Comparison of ENCODE assay signal across 1 cellular context in the genomic region with DNA sequence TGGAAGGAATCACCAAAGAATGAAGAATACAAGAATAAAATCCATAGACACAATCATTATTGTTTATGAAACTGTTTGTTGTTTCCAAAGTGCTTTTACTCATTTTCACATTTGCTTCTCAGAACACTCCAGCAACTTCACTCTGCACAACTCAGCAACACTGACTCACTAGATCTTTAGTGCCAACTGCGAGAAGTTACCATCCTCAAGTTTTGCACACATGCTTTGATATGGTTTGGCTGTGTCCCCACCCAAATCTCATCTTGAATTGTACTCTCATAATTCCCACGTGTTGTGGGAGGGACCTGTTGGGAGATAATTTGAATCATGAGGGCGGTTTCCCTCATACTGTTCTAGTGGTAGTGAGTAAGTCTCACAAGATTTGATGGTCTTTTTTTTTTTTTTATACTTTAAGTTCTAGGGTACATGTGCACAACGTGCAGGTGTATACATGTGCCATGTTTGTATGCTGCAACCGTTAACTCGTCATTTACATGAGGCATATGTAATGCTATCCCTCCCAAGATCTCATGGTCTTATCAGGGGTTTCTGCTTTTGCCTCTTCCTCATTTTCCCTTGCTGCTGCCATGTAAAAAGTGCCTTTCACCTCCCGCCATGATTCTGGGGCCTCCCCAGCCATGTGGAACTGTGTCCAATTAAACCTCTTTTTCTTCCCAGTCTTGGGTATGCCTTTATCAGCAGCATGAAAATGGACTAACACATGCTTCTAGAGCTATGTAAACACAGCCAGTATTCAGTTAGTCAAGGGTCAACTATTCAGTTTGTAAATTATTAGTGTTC.
TF ChIP-seq lines count a peak whose summit lies in the region.

No MANE protein-coding gene starts in this region.

TF ChIP-seq in HepG2, 621 proteins besides CTCF, POLR2A, EP300 and RAD21 (continues in another document):
- TF ChIP-seq ZNF615 (CRISPR knock-in tag; IDR thresholded peaks at IDR 0.05; ENCODE audit: borderline replicate concordance), result no peak
- TF ChIP-seq ZFP62 (CRISPR knock-in tag; IDR thresholded peaks at IDR 0.05), result no peak
- no peak for TF ChIP-seq FOXA1 (IDR thresholded peaks at IDR 0.05)
- TF ChIP-seq FOXA1 (CRISPR knock-in tag; IDR thresholded peaks at IDR 0.05), result peak; percentile 79
- TF ChIP-seq ZNF644 (CRISPR knock-in tag; IDR thresholded peaks at IDR 0.05; ENCODE audit: low read depth), result peak; percentile 89
- TF ChIP-seq, protein P1, sequence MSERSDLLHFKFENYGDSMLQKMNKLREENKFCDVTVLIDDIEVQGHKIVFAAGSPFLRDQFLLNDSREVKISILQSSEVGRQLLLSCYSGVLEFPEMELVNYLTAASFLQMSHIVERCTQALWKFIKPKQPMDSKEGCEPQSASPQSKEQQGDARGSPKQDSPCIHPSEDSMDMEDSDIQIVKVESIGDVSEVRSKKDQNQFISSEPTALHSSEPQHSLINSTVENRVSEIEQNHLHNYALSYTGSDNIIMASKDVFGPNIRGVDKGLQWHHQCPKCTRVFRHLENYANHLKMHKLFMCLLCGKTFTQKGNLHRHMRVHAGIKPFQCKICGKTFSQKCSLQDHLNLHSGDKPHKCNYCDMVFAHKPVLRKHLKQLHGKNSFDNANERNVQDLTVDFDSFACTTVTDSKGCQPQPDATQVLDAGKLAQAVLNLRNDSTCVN (CRISPR knock-in tag; IDR thresholded peaks at IDR 0.05; ENCODE audit: borderline replicate concordance), result peak; percentile 96
- no peak for TF ChIP-seq TCF7 (IDR thresholded peaks at IDR 0.05; ENCODE audit: low read depth)
- no peak for TF ChIP-seq ZNF709 (CRISPR knock-in tag; IDR thresholded peaks at IDR 0.05)
- TF ChIP-seq SAP130 (CRISPR knock-in tag; IDR thresholded peaks at IDR 0.05; ENCODE audit: low read depth), result peak; percentile 54
- TF ChIP-seq FOXA3 (CRISPR knock-in tag; IDR thresholded peaks at IDR 0.05), result peak; percentile 83
- TF ChIP-seq, protein P2, sequence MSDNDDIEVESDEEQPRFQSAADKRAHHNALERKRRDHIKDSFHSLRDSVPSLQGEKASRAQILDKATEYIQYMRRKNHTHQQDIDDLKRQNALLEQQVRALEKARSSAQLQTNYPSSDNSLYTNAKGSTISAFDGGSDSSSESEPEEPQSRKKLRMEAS (IDR thresholded peaks at IDR 0.05), result 0 out of 2 replicates have a peak, but pooled peaks have one; percentile 33
- peak; percentile 52 for TF ChIP-seq TEAD3 (CRISPR knock-in tag; optimal IDR thresholded peaks at IDR 0.05; ENCODE audit: borderline replicate concordance)
- 0 out of 2 replicates have a peak, but pooled peaks have one; percentile 5 for TF ChIP-seq ZNF629 (CRISPR knock-in tag; conservative IDR thresholded peaks at IDR 0.05)
- TF ChIP-seq, protein P3, sequence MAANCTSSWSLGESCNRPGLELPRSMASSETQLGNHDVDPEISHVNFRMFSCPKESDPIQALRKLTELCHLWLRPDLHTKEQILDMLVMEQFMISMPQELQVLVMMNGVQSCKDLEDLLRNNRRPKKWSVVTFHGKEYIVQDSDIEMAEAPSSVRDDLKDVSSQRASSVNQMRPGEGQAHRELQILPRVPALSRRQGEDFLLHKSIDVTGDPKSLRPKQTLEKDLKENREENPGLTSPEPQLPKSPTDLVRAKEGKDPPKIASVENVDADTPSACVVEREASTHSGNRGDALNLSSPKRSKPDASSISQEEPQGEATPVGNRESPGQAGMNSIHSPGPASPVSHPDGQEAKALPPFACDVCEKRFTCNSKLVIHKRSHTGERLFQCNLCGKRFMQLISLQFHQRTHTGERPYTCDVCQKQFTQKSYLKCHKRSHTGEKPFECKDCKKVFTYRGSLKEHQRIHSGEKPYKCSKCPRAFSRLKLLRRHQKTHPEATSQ (CRISPR knock-in tag; IDR thresholded peaks at IDR 0.05; ENCODE audit: borderline replicate concordance), result peak; percentile 26; the same call in 1 of the 2 replicates
- TF ChIP-seq MYNN (CRISPR knock-in tag; IDR thresholded peaks at IDR 0.05; ENCODE audit: low read depth), result no peak
- 0 out of 2 replicates have a peak, but pooled peaks have one; percentile 49 for TF ChIP-seq ZMYM4 (CRISPR knock-in tag; IDR thresholded peaks at IDR 0.05)
- TF ChIP-seq SALL1 (CRISPR knock-in tag; IDR thresholded peaks at IDR 0.05), result 0 out of 2 replicates have a peak, but pooled peaks have one; percentile 15
- TF ChIP-seq, protein P4, sequence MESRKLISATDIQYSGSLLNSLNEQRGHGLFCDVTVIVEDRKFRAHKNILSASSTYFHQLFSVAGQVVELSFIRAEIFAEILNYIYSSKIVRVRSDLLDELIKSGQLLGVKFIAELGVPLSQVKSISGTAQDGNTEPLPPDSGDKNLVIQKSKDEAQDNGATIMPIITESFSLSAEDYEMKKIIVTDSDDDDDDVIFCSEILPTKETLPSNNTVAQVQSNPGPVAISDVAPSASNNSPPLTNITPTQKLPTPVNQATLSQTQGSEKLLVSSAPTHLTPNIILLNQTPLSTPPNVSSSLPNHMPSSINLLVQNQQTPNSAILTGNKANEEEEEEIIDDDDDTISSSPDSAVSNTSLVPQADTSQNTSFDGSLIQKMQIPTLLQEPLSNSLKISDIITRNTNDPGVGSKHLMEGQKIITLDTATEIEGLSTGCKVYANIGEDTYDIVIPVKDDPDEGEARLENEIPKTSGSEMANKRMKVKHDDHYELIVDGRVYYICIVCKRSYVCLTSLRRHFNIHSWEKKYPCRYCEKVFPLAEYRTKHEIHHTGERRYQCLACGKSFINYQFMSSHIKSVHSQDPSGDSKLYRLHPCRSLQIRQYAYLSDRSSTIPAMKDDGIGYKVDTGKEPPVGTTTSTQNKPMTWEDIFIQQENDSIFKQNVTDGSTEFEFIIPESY (CRISPR knock-in tag; IDR thresholded peaks at IDR 0.05), result 0 out of 2 replicates have a peak, but pooled peaks have one; percentile 13
- TF ChIP-seq, protein P5, sequence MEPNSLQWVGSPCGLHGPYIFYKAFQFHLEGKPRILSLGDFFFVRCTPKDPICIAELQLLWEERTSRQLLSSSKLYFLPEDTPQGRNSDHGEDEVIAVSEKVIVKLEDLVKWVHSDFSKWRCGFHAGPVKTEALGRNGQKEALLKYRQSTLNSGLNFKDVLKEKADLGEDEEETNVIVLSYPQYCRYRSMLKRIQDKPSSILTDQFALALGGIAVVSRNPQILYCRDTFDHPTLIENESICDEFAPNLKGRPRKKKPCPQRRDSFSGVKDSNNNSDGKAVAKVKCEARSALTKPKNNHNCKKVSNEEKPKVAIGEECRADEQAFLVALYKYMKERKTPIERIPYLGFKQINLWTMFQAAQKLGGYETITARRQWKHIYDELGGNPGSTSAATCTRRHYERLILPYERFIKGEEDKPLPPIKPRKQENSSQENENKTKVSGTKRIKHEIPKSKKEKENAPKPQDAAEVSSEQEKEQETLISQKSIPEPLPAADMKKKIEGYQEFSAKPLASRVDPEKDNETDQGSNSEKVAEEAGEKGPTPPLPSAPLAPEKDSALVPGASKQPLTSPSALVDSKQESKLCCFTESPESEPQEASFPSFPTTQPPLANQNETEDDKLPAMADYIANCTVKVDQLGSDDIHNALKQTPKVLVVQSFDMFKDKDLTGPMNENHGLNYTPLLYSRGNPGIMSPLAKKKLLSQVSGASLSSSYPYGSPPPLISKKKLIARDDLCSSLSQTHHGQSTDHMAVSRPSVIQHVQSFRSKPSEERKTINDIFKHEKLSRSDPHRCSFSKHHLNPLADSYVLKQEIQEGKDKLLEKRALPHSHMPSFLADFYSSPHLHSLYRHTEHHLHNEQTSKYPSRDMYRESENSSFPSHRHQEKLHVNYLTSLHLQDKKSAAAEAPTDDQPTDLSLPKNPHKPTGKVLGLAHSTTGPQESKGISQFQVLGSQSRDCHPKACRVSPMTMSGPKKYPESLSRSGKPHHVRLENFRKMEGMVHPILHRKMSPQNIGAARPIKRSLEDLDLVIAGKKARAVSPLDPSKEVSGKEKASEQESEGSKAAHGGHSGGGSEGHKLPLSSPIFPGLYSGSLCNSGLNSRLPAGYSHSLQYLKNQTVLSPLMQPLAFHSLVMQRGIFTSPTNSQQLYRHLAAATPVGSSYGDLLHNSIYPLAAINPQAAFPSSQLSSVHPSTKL (CRISPR knock-in tag; IDR thresholded peaks at IDR 0.05), result peak; percentile 42; the same call in 1 of the 2 replicates
- 0 out of 2 replicates have a peak, but pooled peaks have one; percentile 32 for TF ChIP-seq MIXL1 (CRISPR knock-in tag; IDR thresholded peaks at IDR 0.05)
- peak; percentile 94; the same call in 1 of the 2 replicates for TF ChIP-seq ZNF766 (CRISPR knock-in tag; IDR thresholded peaks at IDR 0.05; ENCODE audit: borderline replicate concordance)
- TF ChIP-seq, protein P6, sequence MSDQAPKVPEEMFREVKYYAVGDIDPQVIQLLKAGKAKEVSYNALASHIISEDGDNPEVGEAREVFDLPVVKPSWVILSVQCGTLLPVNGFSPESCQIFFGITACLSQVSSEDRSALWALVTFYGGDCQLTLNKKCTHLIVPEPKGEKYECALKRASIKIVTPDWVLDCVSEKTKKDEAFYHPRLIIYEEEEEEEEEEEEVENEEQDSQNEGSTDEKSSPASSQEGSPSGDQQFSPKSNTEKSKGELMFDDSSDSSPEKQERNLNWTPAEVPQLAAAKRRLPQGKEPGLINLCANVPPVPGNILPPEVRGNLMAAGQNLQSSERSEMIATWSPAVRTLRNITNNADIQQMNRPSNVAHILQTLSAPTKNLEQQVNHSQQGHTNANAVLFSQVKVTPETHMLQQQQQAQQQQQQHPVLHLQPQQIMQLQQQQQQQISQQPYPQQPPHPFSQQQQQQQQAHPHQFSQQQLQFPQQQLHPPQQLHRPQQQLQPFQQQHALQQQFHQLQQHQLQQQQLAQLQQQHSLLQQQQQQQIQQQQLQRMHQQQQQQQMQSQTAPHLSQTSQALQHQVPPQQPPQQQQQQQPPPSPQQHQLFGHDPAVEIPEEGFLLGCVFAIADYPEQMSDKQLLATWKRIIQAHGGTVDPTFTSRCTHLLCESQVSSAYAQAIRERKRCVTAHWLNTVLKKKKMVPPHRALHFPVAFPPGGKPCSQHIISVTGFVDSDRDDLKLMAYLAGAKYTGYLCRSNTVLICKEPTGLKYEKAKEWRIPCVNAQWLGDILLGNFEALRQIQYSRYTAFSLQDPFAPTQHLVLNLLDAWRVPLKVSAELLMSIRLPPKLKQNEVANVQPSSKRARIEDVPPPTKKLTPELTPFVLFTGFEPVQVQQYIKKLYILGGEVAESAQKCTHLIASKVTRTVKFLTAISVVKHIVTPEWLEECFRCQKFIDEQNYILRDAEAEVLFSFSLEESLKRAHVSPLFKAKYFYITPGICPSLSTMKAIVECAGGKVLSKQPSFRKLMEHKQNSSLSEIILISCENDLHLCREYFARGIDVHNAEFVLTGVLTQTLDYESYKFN (CRISPR knock-in tag; conservative IDR thresholded peaks at IDR 0.05), result 0 out of 2 replicates have a peak, but pooled peaks have one; percentile 10
- no peak for TF ChIP-seq EHMT2 (IDR thresholded peaks at IDR 0.05; ENCODE audit: borderline replicate concordance, low read depth, low read length)
- TF ChIP-seq ATAD3A (CRISPR knock-in tag; IDR thresholded peaks at IDR 0.05), result no peak
- TF ChIP-seq, protein P7, sequence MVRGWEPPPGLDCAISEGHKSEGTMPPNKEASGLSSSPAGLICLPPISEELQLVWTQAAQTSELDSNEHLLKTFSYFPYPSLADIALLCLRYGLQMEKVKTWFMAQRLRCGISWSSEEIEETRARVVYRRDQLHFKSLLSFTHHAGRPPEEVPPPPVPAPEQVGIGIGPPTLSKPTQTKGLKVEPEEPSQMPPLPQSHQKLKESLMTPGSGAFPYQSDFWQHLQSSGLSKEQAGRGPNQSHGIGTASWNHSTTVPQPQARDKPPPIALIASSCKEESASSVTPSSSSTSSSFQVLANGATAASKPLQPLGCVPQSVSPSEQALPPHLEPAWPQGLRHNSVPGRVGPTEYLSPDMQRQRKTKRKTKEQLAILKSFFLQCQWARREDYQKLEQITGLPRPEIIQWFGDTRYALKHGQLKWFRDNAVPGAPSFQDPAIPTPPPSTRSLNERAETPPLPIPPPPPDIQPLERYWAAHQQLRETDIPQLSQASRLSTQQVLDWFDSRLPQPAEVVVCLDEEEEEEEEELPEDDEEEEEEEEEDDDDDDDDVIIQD (CRISPR knock-in tag; IDR thresholded peaks at IDR 0.05; ENCODE audit: low read depth), result peak; percentile 73
- peak; percentile 30; the same call in 1 of the 2 replicates for TF ChIP-seq ZNF652 (CRISPR knock-in tag; IDR thresholded peaks at IDR 0.05; ENCODE audit: borderline replicate concordance, low read depth)
- TF ChIP-seq, protein P8, sequence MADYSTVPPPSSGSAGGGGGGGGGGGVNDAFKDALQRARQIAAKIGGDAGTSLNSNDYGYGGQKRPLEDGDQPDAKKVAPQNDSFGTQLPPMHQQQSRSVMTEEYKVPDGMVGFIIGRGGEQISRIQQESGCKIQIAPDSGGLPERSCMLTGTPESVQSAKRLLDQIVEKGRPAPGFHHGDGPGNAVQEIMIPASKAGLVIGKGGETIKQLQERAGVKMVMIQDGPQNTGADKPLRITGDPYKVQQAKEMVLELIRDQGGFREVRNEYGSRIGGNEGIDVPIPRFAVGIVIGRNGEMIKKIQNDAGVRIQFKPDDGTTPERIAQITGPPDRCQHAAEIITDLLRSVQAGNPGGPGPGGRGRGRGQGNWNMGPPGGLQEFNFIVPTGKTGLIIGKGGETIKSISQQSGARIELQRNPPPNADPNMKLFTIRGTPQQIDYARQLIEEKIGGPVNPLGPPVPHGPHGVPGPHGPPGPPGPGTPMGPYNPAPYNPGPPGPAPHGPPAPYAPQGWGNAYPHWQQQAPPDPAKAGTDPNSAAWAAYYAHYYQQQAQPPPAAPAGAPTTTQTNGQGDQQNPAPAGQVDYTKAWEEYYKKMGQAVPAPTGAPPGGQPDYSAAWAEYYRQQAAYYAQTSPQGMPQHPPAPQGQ (CRISPR knock-in tag; IDR thresholded peaks at IDR 0.05; ENCODE audit: borderline replicate concordance), result no peak
- no peak for TF ChIP-seq ZBTB3 (CRISPR knock-in tag; IDR thresholded peaks at IDR 0.05; ENCODE audit: borderline replicate concordance, low read depth)
- TF ChIP-seq, protein P9, sequence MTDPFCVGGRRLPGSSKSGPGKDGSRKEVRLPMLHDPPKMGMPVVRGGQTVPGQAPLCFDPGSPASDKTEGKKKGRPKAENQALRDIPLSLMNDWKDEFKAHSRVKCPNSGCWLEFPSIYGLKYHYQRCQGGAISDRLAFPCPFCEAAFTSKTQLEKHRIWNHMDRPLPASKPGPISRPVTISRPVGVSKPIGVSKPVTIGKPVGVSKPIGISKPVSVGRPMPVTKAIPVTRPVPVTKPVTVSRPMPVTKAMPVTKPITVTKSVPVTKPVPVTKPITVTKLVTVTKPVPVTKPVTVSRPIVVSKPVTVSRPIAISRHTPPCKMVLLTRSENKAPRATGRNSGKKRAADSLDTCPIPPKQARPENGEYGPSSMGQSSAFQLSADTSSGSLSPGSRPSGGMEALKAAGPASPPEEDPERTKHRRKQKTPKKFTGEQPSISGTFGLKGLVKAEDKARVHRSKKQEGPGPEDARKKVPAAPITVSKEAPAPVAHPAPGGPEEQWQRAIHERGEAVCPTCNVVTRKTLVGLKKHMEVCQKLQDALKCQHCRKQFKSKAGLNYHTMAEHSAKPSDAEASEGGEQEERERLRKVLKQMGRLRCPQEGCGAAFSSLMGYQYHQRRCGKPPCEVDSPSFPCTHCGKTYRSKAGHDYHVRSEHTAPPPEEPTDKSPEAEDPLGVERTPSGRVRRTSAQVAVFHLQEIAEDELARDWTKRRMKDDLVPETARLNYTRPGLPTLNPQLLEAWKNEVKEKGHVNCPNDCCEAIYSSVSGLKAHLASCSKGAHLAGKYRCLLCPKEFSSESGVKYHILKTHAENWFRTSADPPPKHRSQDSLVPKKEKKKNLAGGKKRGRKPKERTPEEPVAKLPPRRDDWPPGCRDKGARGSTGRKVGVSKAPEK (CRISPR knock-in tag; IDR thresholded peaks at IDR 0.05; ENCODE audit: borderline replicate concordance), result no peak
